In genomic region chr18:74728586-74728985, GRCh38 we compare ENCODE assay signal across 23 cellular contexts.
"Had no signal": no experiment of that assay in that cellular context is flagged by ENCODE, and none has a peak within 500 bp of the region (broad histone marks: within the 10 kb centered on the region; RNA-seq: fewer than 3 reads in every experiment).

No MANE protein-coding gene starts in this region.

- H3K4me3 ChIP-seq: MG63 had no signal

- H3K9me3 ChIP-seq: MG63, SK-N-SH had no signal

- ATAC-seq: Panc1, PC-3 had no signal

- H3K36me3 ChIP-seq: MG63 had no signal

- H3K27me3 ChIP-seq: MG63 had no signal

- DNase-seq: Karpas-422; KG1; MG63; NCI-H1092; NCI-H1105 treated with DMSO at 0.1 percent for 48 hours; NCI-H1417 treated with DMSO at 0.1 percent for 48 hours; NCI-H146; NCI-H1694 treated with DMSO at 0.1 percent for 48 hours; NCI-H1930; NCI-H2081; NCI-H2107; NCI-H2171 treated with DMSO at 0.1 percent for 48 hours; NCI-H345; NCI-H446 treated with DMSO at 0.1 percent for 48 hours; NCI-H524 treated with DMSO at 0.1 percent for 48 hours; NCI-H69; NCI-H774; NK-92 treated with Interleukin-12 subunit alpha and Interleukin-12 subunit beta, amount 100 ng/mL, for 24 hours; PC-3; SHP77; SK-N-SH had no signal

- H3K27ac ChIP-seq: RWPE1 had no signal

- H3K9ac ChIP-seq: SK-N-SH had no signal

- H3K4me2 ChIP-seq: SK-N-SH had no signal
